11 cellular contexts compared by ENCODE assay signal in the genomic region with DNA sequence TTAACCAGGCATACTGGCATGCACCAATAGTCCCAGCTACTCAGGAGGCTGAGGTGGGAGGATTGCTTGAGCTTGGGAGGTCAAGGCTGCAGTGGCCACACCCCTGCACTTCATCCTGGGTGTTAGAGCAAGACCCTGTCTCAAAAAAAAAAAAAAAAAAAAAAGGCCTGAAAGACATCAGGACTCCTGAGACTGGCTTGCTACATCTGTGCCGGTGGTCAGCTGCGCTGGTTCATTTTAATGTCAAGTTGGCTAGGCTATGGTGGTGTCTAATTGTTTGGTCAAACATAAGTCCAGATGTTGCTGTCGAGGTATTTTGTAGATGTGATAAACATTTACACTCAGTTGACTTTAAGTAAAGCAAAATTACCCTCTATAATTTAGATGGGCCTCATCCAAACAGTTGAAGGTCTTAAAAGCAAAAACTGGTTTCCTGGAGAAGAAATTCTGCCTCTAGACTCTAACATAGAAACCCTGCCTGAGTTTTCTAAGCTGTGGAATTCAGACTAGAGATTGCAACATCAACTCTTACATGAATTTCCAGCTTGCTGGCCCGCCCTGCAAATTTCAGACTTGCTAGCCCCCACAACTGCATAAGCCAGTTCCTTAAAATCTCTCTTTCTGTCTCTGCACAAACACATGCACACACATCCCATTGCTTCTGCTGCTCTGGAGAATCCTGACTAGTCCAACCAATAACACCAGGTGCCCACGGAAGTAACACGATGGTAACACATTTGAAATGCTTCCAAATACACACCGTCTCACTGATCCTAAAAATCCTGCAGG. TPM values are rescaled to one million over a fixed set of nuclear protein-coding genes. Genes with fewer than 3 reads are reported as not detected.
DNase-seq lines count a peak whose midpoint lies in the region; ATAC-seq and TF ChIP-seq lines count a peak whose summit lies in the region.
"Had no signal": no experiment of that assay in that cellular context is flagged by ENCODE, and none has a peak within 500 bp of the region (broad histone marks: within the 10 kb centered on the region; RNA-seq: fewer than 3 reads in every experiment).

No MANE protein-coding gene starts in this region.

- no peak for TF ChIP-seq EP300 in SK-N-SH (IDR thresholded peaks at IDR 0.05; ENCODE audit: borderline replicate concordance in 1 of 2, low read depth in 1 of 2, low read length in 1 of 2)

- H3K4me3 ChIP-seq in SK-N-SH (ENCODE audit: low read depth in 2 of 2, low read length in 1 of 2), result no peak overlapping the region
- H3K4me3 ChIP-seq in colonic mucosa, result no peak overlapping the region
- no peak overlapping the region for H3K4me3 ChIP-seq in upper lobe of right lung

- no peaks in the 10 kb centered on the region for H3K27me3 ChIP-seq in SK-N-SH (ENCODE audit: insufficient read depth)
- H3K27me3 ChIP-seq in colonic mucosa, result no peaks in the 10 kb centered on the region
- H3K27me3 ChIP-seq in upper lobe of right lung, result no peaks in the 10 kb centered on the region

- peak overlapping the region; percentile 27; the same call in 1 of the 2 replicates for H3K9ac ChIP-seq in SK-N-SH
- peak overlapping the region in 1 of 2 donors; percentile 57 for H3K9ac ChIP-seq in colonic mucosa (ENCODE audit: low read depth in 2 of 2, low read length in 2 of 2)

- WGBS in SK-N-SH (ENCODE audit: low lambda C conversion rate), result 69% methylated on average over 7 of the region's 7 CpGs

- POLR2A ChIA-PET in SK-N-SH (lab: Yijun Ruan, JAX), result no interaction called here

- peaks cover 75% of the 10 kb centered on the region for H3F3A ChIP-seq in SK-N-SH (replicated peaks; ENCODE audit: insufficient read depth)

- no peak overlapping the region for H2AFZ ChIP-seq in SK-N-SH (ENCODE audit: low read depth)

- no peak for TF ChIP-seq CTCF in SK-N-SH (IDR thresholded peaks at IDR 0.05)
- no peak for TF ChIP-seq CTCF in colonic mucosa (IDR thresholded peaks at IDR 0.05)
- TF ChIP-seq CTCF in upper lobe of right lung (IDR thresholded peaks at IDR 0.05), result no peak
- TF ChIP-seq CTCF in omental fat pad (IDR thresholded peaks at IDR 0.05), result no peak

- H3K36me3 ChIP-seq in SK-N-SH (replicated peaks in 1 of 2; ENCODE audit: control insufficient read depth in 1 of 2, insufficient read depth in 2 of 2, low read length in 1 of 2) (peaks cover 0 to 14% of the 10 kb centered on the region in 2 experiments), colonic mucosa (no peaks in the 10 kb centered on the region), upper lobe of right lung (no peaks in the 10 kb centered on the region)

- intact Hi-C loops in colonic mucosa (cut with DNase I) (no loop called here), upper lobe of right lung (cut with DNase I) (no loop called here)

- H3K27ac ChIP-seq in SK-N-SH (ENCODE audit: low read depth in 2 of 2, low read length in 1 of 2) (peak overlapping the region; percentile 2 to 99; a peak in 3 of 4 replicates), colonic mucosa (peak overlapping the region; percentile 92), upper lobe of right lung (peak overlapping the region; percentile 79)

- H3K4me1 ChIP-seq in SK-N-SH (ENCODE audit: control insufficient read depth in 1 of 2, insufficient read depth in 2 of 2, low read depth in 1 of 2, low read length in 1 of 2), result peaks cover 14 to 60% of the 10 kb centered on the region in 2 experiments; a peak in 3 of 4 replicates
- H3K4me1 ChIP-seq in colonic mucosa, result peaks cover 12% of the 10 kb centered on the region
- peaks cover 84% of the 10 kb centered on the region for H3K4me1 ChIP-seq in upper lobe of right lung

- no peaks in the 10 kb centered on the region for H4K20me1 ChIP-seq in SK-N-SH (ENCODE audit: insufficient read depth)

- H3K9me3 ChIP-seq in SK-N-SH (no peaks in the 10 kb centered on the region), colonic mucosa (no peaks in the 10 kb centered on the region), upper lobe of right lung (no peaks in the 10 kb centered on the region)

- H3K4me2 ChIP-seq in SK-N-SH, result peak overlapping the region; percentile 43; the same call in 1 of the 2 replicates

- no peaks in the 10 kb centered on the region for H3K9me2 ChIP-seq in SK-N-SH

- CTCF ChIA-PET in SK-N-SH (lab: Yijun Ruan, JAX), result interaction anchor here (1.1 to 2.8 kb wide), 3 partner anchors 19 to 88 kb away, joined by 3 to 15 read pairs (median 10); partner anchors contain the start of gene MYOF

- no peak for TF ChIP-seq RAD21 in SK-N-SH (IDR thresholded peaks at IDR 0.05; ENCODE audit: low read length)

- peaks cover 82% of the 10 kb centered on the region for H3K79me2 ChIP-seq in SK-N-SH (ENCODE audit: insufficient read depth)

- ATAC-seq in SK-N-SH treated with all-trans-retinoic acid at 6 μM for 48 hours (no peak), upper lobe of right lung (peak; percentile 27), HG03442 (IDR thresholded peaks at IDR 0.05; ENCODE audit: unreplicated experiment) (no peak), omental fat pad (ENCODE audit: low FRiP score) (no peak)

- DNase-seq in SK-N-SH (no peak), colonic mucosa (no peak), medulla oblongata (ENCODE audit: extremely low spot score) (peak; percentile 45), upper lobe of right lung (no peak), omental fat pad (ENCODE audit: low spot score) (no peak), OCI-M1 (lab: John Stamatoyannopoulos, UW) (no peak)
- DNase-seq: activated CD8-positive, alpha-beta memory T cell treated with anti-CD3 and anti-CD28 coated beads, Interleukin-2, amount 50 U/mL, for 4 hours; NCI-H774; stimulated activated CD4-positive, alpha-beta T cell treated with anti-CD3 and anti-CD28 coated beads, Interleukin-12 subunit alpha, Interleukin-12 subunit beta, amount 100 ng/mL, for 4 hours had no signal

TF ChIP-seq in SK-N-SH, 30 proteins besides CTCF, POLR2A, EP300 and RAD21:
- TF ChIP-seq ELF1 (IDR thresholded peaks at IDR 0.05), result no peak
- TF ChIP-seq, protein P1, sequence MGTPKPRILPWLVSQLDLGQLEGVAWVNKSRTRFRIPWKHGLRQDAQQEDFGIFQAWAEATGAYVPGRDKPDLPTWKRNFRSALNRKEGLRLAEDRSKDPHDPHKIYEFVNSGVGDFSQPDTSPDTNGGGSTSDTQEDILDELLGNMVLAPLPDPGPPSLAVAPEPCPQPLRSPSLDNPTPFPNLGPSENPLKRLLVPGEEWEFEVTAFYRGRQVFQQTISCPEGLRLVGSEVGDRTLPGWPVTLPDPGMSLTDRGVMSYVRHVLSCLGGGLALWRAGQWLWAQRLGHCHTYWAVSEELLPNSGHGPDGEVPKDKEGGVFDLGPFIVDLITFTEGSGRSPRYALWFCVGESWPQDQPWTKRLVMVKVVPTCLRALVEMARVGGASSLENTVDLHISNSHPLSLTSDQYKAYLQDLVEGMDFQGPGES (IDR thresholded peaks at IDR 0.05; ENCODE audit: low read depth, low read length), result no peak
- no peak for TF ChIP-seq TAF1 (IDR thresholded peaks at IDR 0.05; ENCODE audit: borderline replicate concordance, low read depth, low read length)
- no peak for TF ChIP-seq TCF12 (IDR thresholded peaks at IDR 0.05)
- no peak for TF ChIP-seq CHD2 (IDR thresholded peaks at IDR 0.05; ENCODE audit: low read length, partially characterized antibody)

TF ChIP-seq in SK-N-SH treated with all-trans-retinoic acid at 6 μM for 48 hours, 23 proteins besides CTCF, POLR2A, EP300 and RAD21:
- TF ChIP-seq SNAI2 (CRISPR knock-in tag; IDR thresholded peaks at IDR 0.05), result no peak

RNA-seq across cellular contexts. Expression of gene MYOF, which starts 18.2 kb away (rescaled TPM):
- 103 and 134 TPM in 2 replicates for polyA plus RNA-seq in SK-N-SH (2012; rRNA removed)
- polyA plus RNA-seq in SK-N-SH (2012; cell fraction: cytosol; rRNA removed), result 116 and 117 TPM in 2 replicates
- polyA plus RNA-seq in SK-N-SH (2012; cell fraction: nucleus; rRNA removed), result 121 and 175 TPM in 2 replicates
- total RNA-seq in colonic mucosa (10 to 100 TPM; 88.1 to 90.9 TPM), upper lobe of right lung (132 TPM), omental fat pad (100 to 1,000 TPM in 1 of 4 donors, 10 to 100 TPM in 3; 44.6 to 113 (median 74.5) TPM)

RNA-seq across cellular contexts. Expression of gene CEP55, which starts 32.5 kb away (rescaled TPM):
- 9.8 and 11.3 TPM in 2 replicates for polyA plus RNA-seq in SK-N-SH (2012; rRNA removed)
- polyA plus RNA-seq in SK-N-SH (2012; cell fraction: cytosol; rRNA removed), result 14.8 and 16.8 TPM in 2 replicates
- 3.9 and 8.0 TPM in 2 replicates for polyA plus RNA-seq in SK-N-SH (2012; cell fraction: nucleus; rRNA removed)
- total RNA-seq in colonic mucosa (10 to 100 TPM; 11.3 to 30.0 TPM), upper lobe of right lung (0.35 TPM), omental fat pad (1 to 10 TPM in 1 of 4 donors, under 1 TPM in 2, not detected in 1; 0.19 to 3.2 (median 0.32) TPM)
